ENCODE assay signal across 8 cellular contexts in the genomic region with DNA sequence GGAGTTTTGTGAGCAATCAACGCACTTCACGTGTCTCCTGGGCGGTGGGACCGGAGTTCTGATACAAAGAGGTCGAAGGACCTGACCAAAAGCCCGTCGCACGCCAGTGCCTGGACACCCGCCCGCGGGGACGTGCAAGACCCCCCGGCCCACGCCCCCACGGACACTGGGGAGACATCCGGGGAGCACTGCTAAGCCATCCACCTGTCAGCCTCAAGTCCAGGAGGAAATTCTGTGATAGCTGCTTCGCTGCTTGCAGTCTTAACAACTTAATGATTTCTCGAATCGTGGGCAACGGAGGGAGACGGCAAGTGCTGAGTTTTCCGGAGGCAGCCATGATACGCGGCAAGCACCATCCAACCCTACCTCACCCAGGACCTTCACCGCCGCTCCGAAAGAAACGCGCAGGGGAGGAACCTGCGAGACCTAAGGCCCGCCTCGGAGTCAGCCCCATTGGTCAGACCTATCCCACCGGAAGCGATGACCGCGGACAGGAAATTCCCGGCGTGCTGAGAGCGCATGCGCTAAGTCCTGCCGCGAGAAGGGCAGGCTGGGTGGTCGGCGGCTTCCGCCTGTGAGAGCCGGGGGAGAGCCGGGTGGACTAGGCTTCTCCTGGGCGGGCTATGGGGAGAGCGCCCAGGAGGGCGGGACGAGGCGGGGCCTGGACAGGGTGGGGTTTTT. TPM values are rescaled to one million over a fixed set of nuclear protein-coding genes. Genes with fewer than 3 reads are reported as not detected.
DNase-seq lines count a peak whose midpoint lies in the region; ATAC-seq, FAIRE-seq and TF ChIP-seq lines count a peak whose summit lies in the region.

A gene (minus strand): TSS at position 393 of the 681 bp plus-strand sequence. CDS start 56 bp downstream, at position 337.

- CTCF ChIA-PET in A673 (lab: Charles Lee), result interaction anchor here (0.6 kb wide), 1 partner anchor 143 kb away, joined by 6 read pairs; no protein-coding TSS in a partner anchor

- ATAC-seq in GM18867 (IDR thresholded peaks at IDR 0.05; ENCODE audit: unreplicated experiment), result peak; percentile 92
- ATAC-seq in HG03103 (IDR thresholded peaks at IDR 0.05; ENCODE audit: low read depth, unreplicated experiment), result peak; percentile 95

- H3K4me1 ChIP-seq in A673 (ENCODE audit: insufficient read depth, low read length, poor library complexity, severe bottlenecking) (peaks cover 29% of the 10 kb centered on the region), iPS-20b (ENCODE audit: insufficient read depth, low read length) (no peaks in the 10 kb centered on the region; the same call in none of the 2 replicates)

- H3K9ac ChIP-seq in iPS-20b (ENCODE audit: low read depth, low read length), result peak within 1 kb of the TSS; percentile 96

- no TSS peak for BruUV-seq in A673 (replicated peaks; lab: Mats Ljungman, UMichigan)

- TF ChIP-seq CTCF in A673 (conservative IDR thresholded peaks at IDR 0.05; ENCODE audit: low read depth, low read length) (no peak), WERI-Rb-1 (IDR thresholded peaks at IDR 0.05; ENCODE audit: low read depth, low read length) (no peak), bronchial epithelial cell (IDR thresholded peaks at IDR 0.05; ENCODE audit: insufficient read depth, low read length, severe bottlenecking) (no peak)

- peak; percentile 83 for FAIRE-seq in bronchial epithelial cell (lab: Jason Lieb, UNC)

- H3K36me3 ChIP-seq in A673 (ENCODE audit: insufficient read depth, low read length, poor library complexity, severe bottlenecking), result peaks cover 14% of the 10 kb centered on the region
- H3K36me3 ChIP-seq in WERI-Rb-1, result peaks cover 19% of the 10 kb centered on the region
- H3K36me3 ChIP-seq in bronchial epithelial cell (ENCODE audit: control insufficient read depth, insufficient read depth, low read length), result peaks cover 2% of the 10 kb centered on the region
- H3K36me3 ChIP-seq in iPS-20b (ENCODE audit: insufficient read depth, low read depth, low read length), result peaks cover 36% of the 10 kb centered on the region

- POLR2A ChIA-PET in A673 (lab: Charles Lee; ENCODE audit: low non-redundant PET), result interaction anchor here (0.7 kb wide), 1 partner anchor 21 kb away, joined by 7 read pairs; no protein-coding TSS in a partner anchor

- H3K9me3 ChIP-seq in A673 (ENCODE audit: low read depth, low read length, poor library complexity, severe bottlenecking) (no peaks in the 10 kb centered on the region), WERI-Rb-1 (ENCODE audit: severe bottlenecking) (no peaks in the 10 kb centered on the region), iPS-20b (ENCODE audit: insufficient read depth, low read depth, low read length) (no peaks in the 10 kb centered on the region)

- H3K27me3 ChIP-seq in A673 (replicated peaks; ENCODE audit: insufficient read depth, low read depth, low read length, poor library complexity) (no peaks in the 10 kb centered on the region), WERI-Rb-1 (ENCODE audit: insufficient read depth, low read depth, severe bottlenecking) (no peaks in the 10 kb centered on the region), bronchial epithelial cell (ENCODE audit: control insufficient read depth, insufficient read depth, low read length) (no peaks in the 10 kb centered on the region), iPS-20b (ENCODE audit: insufficient read depth, low read length) (no peaks in the 10 kb centered on the region)

- intact Hi-C loops in A673 (cut with micrococcal nuclease; ENCODE audit: unreplicated experiment), result loop anchor here (1.0 kb wide), 1 partner anchor 137 kb away; no protein-coding TSS in a partner anchor

- H3K4me3 ChIP-seq in A673 (ENCODE audit: low read depth, low read length, poor library complexity, severe bottlenecking) (peak within 1 kb of the TSS; percentile 86), WERI-Rb-1 (ENCODE audit: low read depth, low read length) (peak within 1 kb of the TSS; percentile 97), bronchial epithelial cell (ENCODE audit: low read depth, low read length) (peak within 1 kb of the TSS; percentile 99), iPS-20b (ENCODE audit: low read length) (peak within 1 kb of the TSS; percentile 99), skin epidermis (peak within 1 kb of the TSS; percentile 72 to 89 (median 82))

- peak within 1 kb of the TSS; percentile 77 for H3K27ac ChIP-seq in A673 (ENCODE audit: low read depth, low read length, poor library complexity, severe bottlenecking)
- H3K27ac ChIP-seq in WERI-Rb-1, result peak within 1 kb of the TSS; percentile 85
- peak within 1 kb of the TSS; percentile 96 for H3K27ac ChIP-seq in iPS-20b (ENCODE audit: low read length)
- peak within 1 kb of the TSS; percentile 26 to 92 (median 84) for H3K27ac ChIP-seq in skin epidermis

- DNase-seq in A673 (ENCODE audit: low spot score) (peak; percentile 100), NCI-H2171 treated with DMSO at 0.1 percent for 48 hours (lab: John Stamatoyannopoulos, UW) (peak; percentile 98), WERI-Rb-1 (peak; percentile 99), bronchial epithelial cell (ENCODE audit: low read depth) (peak; percentile 97)

RNA-seq across cellular contexts. Expression of the gene that starts here (rescaled TPM):
- total RNA-seq in A673 (2021) (40.3 and 47.6 TPM in 2 replicates), bronchial epithelial cell (11.6 and 15.1 TPM in 2 replicates)

Comparison
In these comparisons a context has a peak if more than half of its experiments do, and no peak if none do; other contexts are left out.
1. Peak in every context shown above with its lines: DNase-seq, ATAC-seq, H3K4me3 ChIP-seq and H3K27ac ChIP-seq.